In genomic region chr4:130486186-130486585, GRCh38 we compare ENCODE assay signal across 33 cellular contexts.
DNase-seq lines count a peak whose midpoint lies in the region; ATAC-seq, FAIRE-seq and TF ChIP-seq lines count a peak whose summit lies in the region.
"Had no signal": no experiment of that assay in that cellular context is flagged by ENCODE, and none has a peak within 500 bp of the region (broad histone marks: within the 10 kb centered on the region; RNA-seq: fewer than 3 reads in every experiment).

No MANE protein-coding gene starts in this region.

- no peaks in the 10 kb centered on the region for H3K79me1 ChIP-seq in trophoblast cell (ENCODE audit: low read length)

- no peak overlapping the region for H3K4ac ChIP-seq in trophoblast cell (ENCODE audit: low read depth, low read length)

- no peaks in the 10 kb centered on the region for H3K27me3 ChIP-seq in PC-3 (ENCODE audit: low read length)
- no peaks in the 10 kb centered on the region for H3K27me3 ChIP-seq in trophoblast cell (ENCODE audit: insufficient read depth, low read length)
- H3K27me3 ChIP-seq: breast epithelium, colonic mucosa, neutrophil, Peyer's patch, stomach, thyroid gland had no signal

- DNase-seq in ELR (ENCODE audit: low read depth), result peak; percentile 18
- peak; percentile 10 for DNase-seq in PC-3
- peak; percentile 7 for DNase-seq in epithelial cell of esophagus (ENCODE audit: low read depth)
- peak; percentile 18 for DNase-seq in myocyte (ENCODE audit: low read depth)
- no peak for DNase-seq in GM19239 (ENCODE audit: insufficient read length, low spot score)
- no peak for DNase-seq in trophoblast cell
- DNase-seq in DMS53 treated with DMSO at 0.1 percent for 48 hours (lab: John Stamatoyannopoulos, UW; ENCODE audit: unreplicated experiment), result no peak
- DNase-seq in RWPE1 (ENCODE audit: low spot score), result no peak
- DNase-seq: activated CD4-positive, alpha-beta T cell treated with anti-CD3 and anti-CD28 coated beads for 48 hours; activated CD8-positive, alpha-beta memory T cell treated with anti-CD3 and anti-CD28 coated beads for 24 hours; activated naive CD8-positive, alpha-beta T cell treated with anti-CD3 and anti-CD28 coated beads, Interleukin-2, amount 50 U/mL, for 24 hours; activated T-cell treated with anti-CD3 and anti-CD28 coated beads, Interleukin-2, amount 50 U/mL, for 1 hour; colonic mucosa; effector memory CD4-positive, alpha-beta T cell; GF-D8; glutamatergic neuron; Karpas-422; left ventricle myocardium superior; naive B cell; NCI-H187; NCI-H524 treated with DMSO at 0.1 percent for 48 hours; Peyer's patch; SIG-M5; stimulated activated CD8-positive, alpha-beta memory T cell treated with anti-CD3 and anti-CD28 coated beads, Interleukin-4, amount 100 ng/mL, for 48 hours; stomach; thyroid gland had no signal

- no TSS peak for BruUV-seq in PC-3 (replicated peaks; lab: Mats Ljungman, UMichigan)

- ATAC-seq in PC-3, result no peak
- ATAC-seq: activated naive CD8-positive, alpha-beta T cell treated with anti-CD3 and anti-CD28 coated beads, Interleukin-2, amount 50 U/mL, for 24 hours; esophagus mucosa; left ventricle myocardium superior had no signal

- no peak overlapping the region for H2BK120ac ChIP-seq in trophoblast cell (ENCODE audit: insufficient read depth, low read length, poor library complexity)

- H2AK5ac ChIP-seq in trophoblast cell (ENCODE audit: low read length), result no peak overlapping the region

- H3K4me1 ChIP-seq in PC-3 (ENCODE audit: insufficient read depth, low read length) (no peaks in the 10 kb centered on the region), trophoblast cell (ENCODE audit: control insufficient read depth in 1 of 2, insufficient read depth in 2 of 2, low read length in 2 of 2) (no peaks in the 10 kb centered on the region)
- H3K4me1 ChIP-seq: breast epithelium, colonic mucosa, Peyer's patch, stomach, thyroid gland had no signal

- H3K14ac ChIP-seq in trophoblast cell (ENCODE audit: low read length), result no peak overlapping the region

- H3K9me2 ChIP-seq in PC-3 (replicated peaks; ENCODE audit: low read length), result no peaks in the 10 kb centered on the region

- H3K23ac ChIP-seq in trophoblast cell (ENCODE audit: low read length), result no peak overlapping the region

- no peak overlapping the region for H3K27ac ChIP-seq in PC-3 (ENCODE audit: low read length)
- H3K27ac ChIP-seq in trophoblast cell (ENCODE audit: low read depth, low read length), result no peak overlapping the region
- H3K27ac ChIP-seq in RWPE1, result no peak overlapping the region
- H3K27ac ChIP-seq: breast epithelium, colonic mucosa, HL-60, neutrophil, Peyer's patch, skin epidermis, stomach, thyroid gland, VCaP had no signal

- H2AFZ ChIP-seq in PC-3 (ENCODE audit: low read length) (no peak overlapping the region), trophoblast cell (ENCODE audit: insufficient read depth, low read length, poor library complexity) (no peak overlapping the region)

- H3K4me2 ChIP-seq in PC-3 (ENCODE audit: low read length) (no peak overlapping the region), trophoblast cell (ENCODE audit: low read length) (no peak overlapping the region)

- CTCF ChIA-PET in PC-3 (lab: Charles Lee), result no interaction called here
- CTCF ChIA-PET in RWPE1 (lab: Yijun Ruan, JAX), result interaction anchor here (0.6 kb wide), 1 partner anchor 178 kb away, joined by 3 read pairs; no protein-coding TSS in a partner anchor

- H4K91ac ChIP-seq in trophoblast cell (ENCODE audit: low read depth, low read length), result no peak overlapping the region

- H4K20me1 ChIP-seq in PC-3 (ENCODE audit: low read length), result no peaks in the 10 kb centered on the region

- H4K8ac ChIP-seq in trophoblast cell (ENCODE audit: low read depth, low read length), result no peak overlapping the region

- intact Hi-C loops in PC-3 (cut with micrococcal nuclease), result no loop called here

- no peaks in the 10 kb centered on the region for H3F3A ChIP-seq in PC-3 (ENCODE audit: low read length, unreplicated experiment)

- no peak overlapping the region for H4K12ac ChIP-seq in trophoblast cell (ENCODE audit: low read depth, low read length)

- FAIRE-seq in GM19239 (lab: Jason Lieb, UNC), result no peak
- FAIRE-seq: keratinocyte had no signal

- H3K4me3 ChIP-seq in PC-3 (ENCODE audit: low read length) (no peak overlapping the region), epithelial cell of esophagus (ENCODE audit: low read length) (no peak overlapping the region), trophoblast cell (ENCODE audit: low read depth, low read length) (no peak overlapping the region)
- H3K4me3 ChIP-seq: breast epithelium, colonic mucosa, Peyer's patch, skin epidermis, stomach, thyroid gland had no signal

- no peaks in the 10 kb centered on the region for H3K9me3 ChIP-seq in PC-3 (ENCODE audit: low read length)
- H3K9me3 ChIP-seq in trophoblast cell (ENCODE audit: insufficient read depth, low read depth, low read length), result no peaks in the 10 kb centered on the region
- H3K9me3 ChIP-seq: colonic mucosa, neutrophil, Peyer's patch, thyroid gland had no signal

- H2BK5ac ChIP-seq in trophoblast cell (ENCODE audit: low read depth, low read length, poor library complexity), result no peak overlapping the region

- H2BK12ac ChIP-seq in trophoblast cell (ENCODE audit: low read length), result no peak overlapping the region

- no peak for TF ChIP-seq CTCF in PC-3 (conservative IDR thresholded peaks at IDR 0.05; ENCODE audit: low read depth, low read length)
- no peak for TF ChIP-seq CTCF in epithelial cell of esophagus (IDR thresholded peaks at IDR 0.05; ENCODE audit: insufficient read depth, low read depth, low read length, missing control alignments)
- TF ChIP-seq CTCF in RWPE1 (conservative IDR thresholded peaks at IDR 0.05; ENCODE audit: low read depth), result no peak

- H3K9ac ChIP-seq in PC-3 (ENCODE audit: low read length) (no peak overlapping the region), trophoblast cell (ENCODE audit: low read length) (no peak overlapping the region)

- no peaks in the 10 kb centered on the region for H3K36me3 ChIP-seq in PC-3 (ENCODE audit: low read depth, low read length)
- no peaks in the 10 kb centered on the region for H3K36me3 ChIP-seq in trophoblast cell (ENCODE audit: control insufficient read depth in 1 of 2, insufficient read depth in 2 of 2, low read length in 2 of 2)
- H3K36me3 ChIP-seq: breast epithelium, colonic mucosa, neutrophil, Peyer's patch, stomach, thyroid gland had no signal

- H3K18ac ChIP-seq in trophoblast cell (ENCODE audit: low read length), result no peak overlapping the region

- POLR2A ChIA-PET in PC-3 (lab: Charles Lee; ENCODE audit: unreplicated experiment), result no interaction called here
- POLR2A ChIA-PET in RWPE1 (lab: Yijun Ruan, JAX; ENCODE audit: low non-redundant PET), result no interaction called here

- H3K79me2 ChIP-seq in PC-3 (ENCODE audit: low read length) (no peaks in the 10 kb centered on the region), trophoblast cell (ENCODE audit: control insufficient read depth, insufficient read depth, low read length, poor library complexity) (no peaks in the 10 kb centered on the region)

Comparison
In these comparisons a context has a peak if more than half of its experiments do, and no peak if none do; other contexts are left out.
1. DNase-seq: peak in ELR (single experiment), PC-3 (single experiment), epithelial cell of esophagus (single experiment) and myocyte (single experiment); none in GM19239 (single experiment), trophoblast cell (0 of 2), DMS53 treated with DMSO at 0.1 percent for 48 hours (single experiment) and RWPE1 (single experiment).